ENCODE assay signal across 17 cellular contexts in genomic region chr2:86786001-86786536, GRCh38. TPM values are rescaled to one million over a fixed set of nuclear protein-coding genes. Genes with fewer than 3 reads are reported as not detected.
DNase-seq lines count a peak whose midpoint lies in the region; ATAC-seq and TF ChIP-seq lines count a peak whose summit lies in the region.
"Had no signal": no experiment of that assay in that cellular context is flagged by ENCODE, and none has a peak within 500 bp of the region (broad histone marks: within the 10 kb centered on the region; RNA-seq: fewer than 3 reads in every experiment).

No MANE protein-coding gene starts in this region.

- H3K4me1 ChIP-seq in transverse colon (peaks cover 17 to 23% (median 20%) of the 10 kb centered on the region in 4 donors), testis (peaks cover 17% of the 10 kb centered on the region)

- DNase-seq in NCI-H82 (lab: John Stamatoyannopoulos, UW) (peak; percentile 16), NCI-H82 treated with DMSO at 0.1 percent for 48 hours (lab: John Stamatoyannopoulos, UW; ENCODE audit: unreplicated experiment) (no peak), transverse colon (no peak), testis (no peak), MV-4-11 (lab: John Stamatoyannopoulos, UW) (no peak)
- peak in 9 of 10 donors; percentile 41 to 88 (median 85) for DNase-seq in naive thymus-derived CD8-positive, alpha-beta T cell
- DNase-seq: activated CD4-positive, alpha-beta T cell treated with anti-CD3 and anti-CD28 coated beads, Interleukin-2, amount 50 U/mL, for 1 hour; activated gamma-delta T cell treated with Interleukin-2 at 50 U/mL for 16 hours; kidney glomerular epithelial cell; NCI-H187 treated with DMSO at 0.1 percent for 48 hours; NK-92 treated with Interleukin-12 subunit alpha and Interleukin-12 subunit beta, amount 100 ng/mL, for 24 hours; psoas muscle had no signal

- no peak overlapping the region for H3K4me3 ChIP-seq in transverse colon
- peak overlapping the region in 1 of 2 donors; percentile 24 for H3K4me3 ChIP-seq in testis
- H3K4me3 ChIP-seq: psoas muscle had no signal

- intact Hi-C loops in transverse colon (cut with DNase I; ENCODE audit: low total_unique reads), result no loop called here
- intact Hi-C loops in testis (cut with DNase I; ENCODE audit: low total_unique reads), result no loop called here

- peaks cover 13% of the 10 kb centered on the region for H3K4me1 Mint-ChIP-seq in activated T-helper 17 cell treated with anti-CD3 and anti-CD28 coated beads, Interleukin-2, amount 50 U/mL, for 72 hours
- H3K4me1 Mint-ChIP-seq in naive thymus-derived CD8-positive, alpha-beta T cell, result peaks cover 33 to 83% (median 77%) of the 10 kb centered on the region in 4 donors

- WGBS in transverse colon (ENCODE audit: low coverage in 1 of 2), 2 donors, result 58 to 89% methylated on average over 2 to 9 of the region's 10 CpGs
- WGBS in testis, 2 donors, result 44 to 48% methylated on average over 7 to 10 of the region's 10 CpGs

- no peaks in the 10 kb centered on the region for H3K9me3 Mint-ChIP-seq in activated T-helper 17 cell treated with anti-CD3 and anti-CD28 coated beads, Interleukin-2, amount 50 U/mL, for 72 hours
- peaks cover 0 to 5% (median 0%) of the 10 kb centered on the region in 9 donors for H3K9me3 Mint-ChIP-seq in naive thymus-derived CD8-positive, alpha-beta T cell

- H3K27ac Mint-ChIP-seq in activated T-helper 17 cell treated with anti-CD3 and anti-CD28 coated beads, Interleukin-2, amount 50 U/mL, for 72 hours, result no peak overlapping the region
- peak overlapping the region; percentile 96 to 100 (median 100) for H3K27ac Mint-ChIP-seq in naive thymus-derived CD8-positive, alpha-beta T cell
- H3K27ac Mint-ChIP-seq: B cell had no signal

- ATAC-seq in activated T-helper 17 cell treated with anti-CD3 and anti-CD28 coated beads, Interleukin-2, amount 50 U/mL, for 72 hours (replicated peaks), result peak; percentile 31
- ATAC-seq in naive thymus-derived CD8-positive, alpha-beta T cell, result peak; percentile 54 to 62
- no peak for ATAC-seq in HG02588 (IDR thresholded peaks at IDR 0.05; ENCODE audit: unreplicated experiment)
- ATAC-seq: psoas muscle had no signal

- no peaks in the 10 kb centered on the region for H3K36me3 ChIP-seq in transverse colon
- no peaks in the 10 kb centered on the region for H3K36me3 ChIP-seq in testis (ENCODE audit: low read depth, missing control alignments)

- POLR2A ChIA-PET in naive thymus-derived CD8-positive, alpha-beta T cell (lab: Charles Lee), result interaction anchor here (0.7 to 22.7 kb wide), 14 partner anchors 8 to 346 kb away, joined by 3 to 668 read pairs (median 4); no protein-coding TSS in a partner anchor

- in situ Hi-C loops in transverse colon (cut with MboI; ENCODE audit: low pct_ligation_motif_present in 1 of 4, low pct_unique_long_range_greater_than_20kb in 1 of 4, low sequenced_read_pairs in 3 of 4), result no loop called here

- TF ChIP-seq POLR2A in transverse colon (IDR thresholded peaks at IDR 0.05) (peak; percentile 14), testis (IDR thresholded peaks at IDR 0.05) (no peak)

- H3K36me3 Mint-ChIP-seq in activated T-helper 17 cell treated with anti-CD3 and anti-CD28 coated beads, Interleukin-2, amount 50 U/mL, for 72 hours (ENCODE audit: low read depth), result no peaks in the 10 kb centered on the region
- peaks cover 22 to 68% (median 45%) of the 10 kb centered on the region in 3 donors for H3K36me3 Mint-ChIP-seq in naive thymus-derived CD8-positive, alpha-beta T cell

- H3K9me3 ChIP-seq in transverse colon (no peaks in the 10 kb centered on the region), testis (no peaks in the 10 kb centered on the region)
- H3K9me3 ChIP-seq: psoas muscle had no signal

- no peak overlapping the region for H3K4me3 Mint-ChIP-seq in activated T-helper 17 cell treated with anti-CD3 and anti-CD28 coated beads, Interleukin-2, amount 50 U/mL, for 72 hours
- peak overlapping the region; percentile 80 to 95 (median 91) for H3K4me3 Mint-ChIP-seq in naive thymus-derived CD8-positive, alpha-beta T cell
- H3K4me3 Mint-ChIP-seq: B cell had no signal

- no peak for TF ChIP-seq EP300 in transverse colon (IDR thresholded peaks at IDR 0.05; ENCODE audit: low read depth)

- H3K27me3 ChIP-seq in transverse colon (peaks cover 36% of the 10 kb centered on the region), testis (no peaks in the 10 kb centered on the region)

- peaks cover 16% of the 10 kb centered on the region for H3K27me3 Mint-ChIP-seq in activated T-helper 17 cell treated with anti-CD3 and anti-CD28 coated beads, Interleukin-2, amount 50 U/mL, for 72 hours
- peaks cover 0 to 10% (median 0%) of the 10 kb centered on the region in 5 donors for H3K27me3 Mint-ChIP-seq in naive thymus-derived CD8-positive, alpha-beta T cell

- H3K27ac ChIP-seq in transverse colon (no peak overlapping the region), testis (no peak overlapping the region)
- H3K27ac ChIP-seq: 22Rv1, psoas muscle had no signal

- TF ChIP-seq CTCF in transverse colon (IDR thresholded peaks at IDR 0.05) (no peak), testis (IDR thresholded peaks at IDR 0.05) (no peak)

RNA-seq across cellular contexts. Expression of gene CD8A, which starts 4.6 kb away (rescaled TPM):
- total RNA-seq in activated T-helper 17 cell treated with anti-CD3 and anti-CD28 coated beads, Interleukin-2, amount 50 U/mL, for 72 hours, result 1 to 10 TPM in 1 of 2 donors, under 1 TPM in 1; 0.80 to 2.7 TPM
- total RNA-seq in naive thymus-derived CD8-positive, alpha-beta T cell, result 100 to 1,000 TPM; 272 to 273 TPM
- polyA plus RNA-seq in naive thymus-derived CD8-positive, alpha-beta T cell, result 1,000 to 10,000 TPM in 1 of 3 donors, 100 to 1,000 TPM in 2; 885 to 1,018 (median 934) TPM
- 10 to 100 TPM in 1 of 4 donors, 1 to 10 TPM in 1, under 1 TPM in 2; 0.60 to 33.3 (median 2.5) TPM for total RNA-seq in transverse colon
- 1 to 10 TPM in 1 of 2 donors, under 1 TPM in 1; 0.31 to 1.7 TPM for total RNA-seq in testis
- 2.9 TPM for polyA plus RNA-seq in testis (ENCODE audit: insufficient read depth, low read depth, low replicate concordance)
- total RNA-seq: H4 had no signal

Comparison
In these comparisons a context has a peak if more than half of its experiments do, and no peak if none do; other contexts are left out.
1. DNase-seq: peak in NCI-H82 (single experiment) and naive thymus-derived CD8-positive, alpha-beta T cell (9 of 10); none in NCI-H82 treated with DMSO at 0.1 percent for 48 hours (single experiment), transverse colon (single experiment), testis (single experiment) and MV-4-11 (single experiment).
2. RNA of gene CD8A, which starts 4.6 kb away (total RNA-seq): 272 to 273 TPM in naive thymus-derived CD8-positive, alpha-beta T cell; 0.60 to 33.3 TPM in transverse colon, 0.80 to 2.7 TPM in activated T-helper 17 cell treated with anti-CD3 and anti-CD28 coated beads, Interleukin-2, amount 50 U/mL, for 72 hours and 0.31 to 1.7 TPM in testis; every median in the first group is over 4 times any median in the second.